In the genomic region with DNA sequence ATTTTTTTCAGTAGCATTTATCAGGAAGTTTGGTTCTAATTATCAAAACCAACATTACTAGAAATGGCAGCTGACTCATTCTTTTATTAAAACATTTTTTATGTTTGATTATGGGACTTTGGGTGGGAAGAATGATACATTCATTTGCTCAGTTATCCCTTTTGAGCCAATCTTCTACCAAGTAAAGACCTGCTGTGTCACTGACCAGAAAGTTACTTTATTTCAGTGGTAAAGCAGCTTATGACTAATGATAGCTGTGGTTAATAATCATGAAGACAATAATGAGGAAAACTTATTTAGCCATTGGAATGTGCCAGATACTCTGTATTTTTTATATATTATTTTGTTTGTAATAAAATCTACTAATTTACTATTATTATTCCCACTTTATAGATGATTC, we compare ENCODE assay signal across 16 cellular contexts.
"Had no signal": no experiment of that assay in that cellular context is flagged by ENCODE, and none has a peak within 500 bp of the region (broad histone marks: within the 10 kb centered on the region; RNA-seq: fewer than 3 reads in every experiment).

No MANE protein-coding gene starts in this region.

- H3K27ac Mint-ChIP-seq: activated CD4-positive, alpha-beta T cell treated with anti-CD3 and anti-CD28 coated beads, Interleukin-2, amount 10 ng/mL, durations not matched to agents 7 days and 5 days; activated CD8-positive, alpha-beta T cell treated with anti-CD3 and anti-CD28 coated beads, Interleukin-2, amount 10 ng/mL, durations not matched to agents 7 days and 5 days; activated naive CD4-positive, alpha-beta T cell treated with anti-CD3 and anti-CD28 coated beads for 36 hours; activated naive CD8-positive, alpha-beta T cell treated with anti-CD3 and anti-CD28 coated beads, Interleukin-2, amount 50 U/mL, for 24 hours; effector memory CD8-positive, alpha-beta T cell had no signal

- H3K36me3 ChIP-seq: prostate gland, right atrium auricular region had no signal

- H3K27me3 Mint-ChIP-seq: activated CD4-positive, alpha-beta T cell treated with anti-CD3 and anti-CD28 coated beads, Interleukin-2, amount 10 ng/mL, durations not matched to agents 7 days and 5 days; activated naive CD8-positive, alpha-beta T cell treated with anti-CD3 and anti-CD28 coated beads, Interleukin-2, amount 50 U/mL, for 24 hours; activated T-cell treated with anti-CD3 and anti-CD28 coated beads, Interleukin-2, amount 50 U/mL, for 24 hours; effector memory CD8-positive, alpha-beta T cell; naive thymus-derived CD4-positive, alpha-beta T cell had no signal

- DNase-seq: activated CD4-positive, alpha-beta T cell treated with anti-CD3 and anti-CD28 coated beads, Interleukin-2, amount 10 ng/mL, durations not matched to agents 7 days and 5 days; activated CD8-positive, alpha-beta T cell treated with anti-CD3 and anti-CD28 coated beads, Interleukin-2, amount 10 ng/mL, durations not matched to agents 7 days and 5 days; activated naive CD4-positive, alpha-beta T cell treated with anti-CD3 and anti-CD28 coated beads for 36 hours; activated naive CD8-positive, alpha-beta T cell treated with anti-CD3 and anti-CD28 coated beads, Interleukin-2, amount 50 U/mL, for 24 hours; activated T-cell treated with anti-CD3 and anti-CD28 coated beads, Interleukin-2, amount 50 U/mL, for 24 hours; aorta; effector memory CD8-positive, alpha-beta T cell; heart right ventricle; mesendoderm; naive thymus-derived CD4-positive, alpha-beta T cell; stimulated activated naive CD8-positive, alpha-beta T cell treated with anti-CD3 and anti-CD28 coated beads, Interleukin-15, Interleukin-2, amounts not matched to agents 100 U/mL and 50 U/mL, for 24 hours; substantia nigra; tibial artery had no signal

- H3K27me3 ChIP-seq: heart right ventricle, right atrium auricular region, tibial artery had no signal

- H3K4me1 ChIP-seq: prostate gland, right atrium auricular region, tibial artery had no signal

- H3K4me3 ChIP-seq: heart right ventricle, prostate gland, right atrium auricular region, skin epidermis, tibial artery had no signal

- H3K27ac ChIP-seq: heart right ventricle, prostate gland, right atrium auricular region, skin epidermis, tibial artery had no signal

- H3K9me3 ChIP-seq: prostate gland had no signal

- H3K4me3 Mint-ChIP-seq: activated CD4-positive, alpha-beta T cell treated with anti-CD3 and anti-CD28 coated beads, Interleukin-2, amount 10 ng/mL, durations not matched to agents 7 days and 5 days; activated CD8-positive, alpha-beta T cell treated with anti-CD3 and anti-CD28 coated beads, Interleukin-2, amount 10 ng/mL, durations not matched to agents 7 days and 5 days; activated naive CD4-positive, alpha-beta T cell treated with anti-CD3 and anti-CD28 coated beads for 36 hours; activated naive CD8-positive, alpha-beta T cell treated with anti-CD3 and anti-CD28 coated beads, Interleukin-2, amount 50 U/mL, for 24 hours; activated T-cell treated with anti-CD3 and anti-CD28 coated beads, Interleukin-2, amount 50 U/mL, for 24 hours; effector memory CD8-positive, alpha-beta T cell; naive thymus-derived CD4-positive, alpha-beta T cell had no signal

- H3K9me3 Mint-ChIP-seq: activated CD4-positive, alpha-beta T cell treated with anti-CD3 and anti-CD28 coated beads, Interleukin-2, amount 10 ng/mL, durations not matched to agents 7 days and 5 days; activated naive CD8-positive, alpha-beta T cell treated with anti-CD3 and anti-CD28 coated beads, Interleukin-2, amount 50 U/mL, for 24 hours; activated T-cell treated with anti-CD3 and anti-CD28 coated beads, Interleukin-2, amount 50 U/mL, for 24 hours; effector memory CD8-positive, alpha-beta T cell had no signal
